In genomic region chr1:117339866-117340357, GRCh38 we compare ENCODE assay signal across 8 cellular contexts. TPM values are rescaled to one million over a fixed set of nuclear protein-coding genes. Genes with fewer than 3 reads are reported as not detected.
DNase-seq lines count a peak whose midpoint lies in the region; ATAC-seq, FAIRE-seq and TF ChIP-seq lines count a peak whose summit lies in the region.

No MANE protein-coding gene starts in this region.

- no peak overlapping the region for H3K9ac ChIP-seq in keratinocyte (ENCODE audit: control insufficient read depth, extremely low read depth, insufficient read depth, low read length)

- H4K20me1 ChIP-seq in keratinocyte (ENCODE audit: control insufficient read depth, extremely low read depth, insufficient read depth, low read length): no peaks in the 10 kb centered on the region

- ATAC-seq in stimulated activated memory B cell treated with anti-CD40 and anti-IgM and Interleukin-4, amounts not matched to agents 10 μg/mL and 1 μg/mL and 100 μg/mL, for 72 hours: no peak

- no peak overlapping the region for H2AFZ ChIP-seq in keratinocyte (ENCODE audit: control insufficient read depth, low read length)

- no peak overlapping the region for H3K27ac Mint-ChIP-seq in stimulated activated memory B cell treated with anti-CD40 and anti-IgM and Interleukin-4, amounts not matched to agents 10 μg/mL and 1 μg/mL and 100 μg/mL, for 72 hours

- H3K9me3 ChIP-seq in keratinocyte (ENCODE audit: control insufficient read depth, low read depth, low read length) (no peaks in the 10 kb centered on the region), suprapubic skin (no peaks in the 10 kb centered on the region)

- dilution Hi-C loops in keratinocyte (cut with MboI; ENCODE audit: extremely low pct_ligation_motif_present, low sequenced_read_pairs): no loop called here

- no peak overlapping the region for H3K4me2 ChIP-seq in keratinocyte (ENCODE audit: control insufficient read depth, extremely low read depth, insufficient read depth, low read depth, low read length)

- 40 to 41% methylated on average over 3 of the region's 3 CpGs for WGBS in lower leg skin, 2 donors
- 44% methylated on average over 3 of the region's 3 CpGs for WGBS in suprapubic skin

- H3K27me3 ChIP-seq in keratinocyte (ENCODE audit: control insufficient read depth, extremely low read depth, insufficient read depth, low read length) (no peaks in the 10 kb centered on the region), suprapubic skin (no peaks in the 10 kb centered on the region)

- peaks cover 1% of the 10 kb centered on the region for H3K27me3 Mint-ChIP-seq in stimulated activated memory B cell treated with anti-CD40 and anti-IgM and Interleukin-4, amounts not matched to agents 10 μg/mL and 1 μg/mL and 100 μg/mL, for 72 hours

- peak overlapping the region; percentile 23 for H3K27ac ChIP-seq in VCaP
- no peak overlapping the region for H3K27ac ChIP-seq in keratinocyte (ENCODE audit: control insufficient read depth, insufficient read depth, low read length)
- no peak overlapping the region for H3K27ac ChIP-seq in suprapubic skin

- no peak overlapping the region for H3K4me3 Mint-ChIP-seq in stimulated activated memory B cell treated with anti-CD40 and anti-IgM and Interleukin-4, amounts not matched to agents 10 μg/mL and 1 μg/mL and 100 μg/mL, for 72 hours

- no peak for TF ChIP-seq EP300 in suprapubic skin (IDR thresholded peaks at IDR 0.05)

- FAIRE-seq in keratinocyte (lab: Jason Lieb, UNC): no peak

- H3K79me2 ChIP-seq in keratinocyte (ENCODE audit: control insufficient read depth, insufficient read depth, low read length): no peaks in the 10 kb centered on the region

- TF ChIP-seq CTCF in VCaP (conservative IDR thresholded peaks at IDR 0.05) (no peak; the same call in 1 of the 2 replicates), keratinocyte (optimal IDR thresholded peaks at IDR 0.05 in 1 of 3, IDR thresholded peaks at IDR 0.05 in 1 of 3, conservative IDR thresholded peaks at IDR 0.05 in 1 of 3; ENCODE audit: extremely low read depth in 1 of 3, insufficient read depth in 2 of 3, low read length in 3 of 3) (peak in 2 of 3 experiments; percentile 13 to 17), lower leg skin (IDR thresholded peaks at IDR 0.05) (no peak), suprapubic skin (IDR thresholded peaks at IDR 0.05) (no peak)

- H3K4me3 ChIP-seq in Jurkat, Clone E6-1 (ENCODE audit: low read length): no peak overlapping the region
- H3K4me3 ChIP-seq in keratinocyte (ENCODE audit: control insufficient read depth in 2 of 3, extremely low read depth in 1 of 3, insufficient read depth in 2 of 3, low read depth in 1 of 3, low read length in 3 of 3): no peak overlapping the region
- H3K4me3 ChIP-seq in lower leg skin (ENCODE audit: low read depth, poor library complexity, severe bottlenecking): no peak overlapping the region
- no peak overlapping the region for H3K4me3 ChIP-seq in suprapubic skin

- H3K4me1 ChIP-seq in keratinocyte (ENCODE audit: control insufficient read depth, extremely low read depth, insufficient read depth, low read length) (no peaks in the 10 kb centered on the region), suprapubic skin (no peaks in the 10 kb centered on the region)

- no peaks in the 10 kb centered on the region for H3K9me3 Mint-ChIP-seq in stimulated activated memory B cell treated with anti-CD40 and anti-IgM and Interleukin-4, amounts not matched to agents 10 μg/mL and 1 μg/mL and 100 μg/mL, for 72 hours

- peak; percentile 34 for DNase-seq in CMK (ENCODE audit: low read depth)
- DNase-seq in Jurkat, Clone E6-1 (ENCODE audit: low read depth, low spot score): peak; percentile 9
- DNase-seq in keratinocyte (ENCODE audit: low read depth, low spot score): no peak
- DNase-seq in lower leg skin (ENCODE audit: low spot score in 2 of 2): no peak
- DNase-seq in 8988T: no peak
- no peak for DNase-seq in suprapubic skin (ENCODE audit: low spot score in 2 of 2)

- no peaks in the 10 kb centered on the region for H3K36me3 Mint-ChIP-seq in stimulated activated memory B cell treated with anti-CD40 and anti-IgM and Interleukin-4, amounts not matched to agents 10 μg/mL and 1 μg/mL and 100 μg/mL, for 72 hours

- H3K36me3 ChIP-seq in keratinocyte (ENCODE audit: control insufficient read depth in 2 of 2, extremely low read depth in 1 of 2, insufficient read depth in 2 of 2, low read length in 2 of 2) (no peaks in the 10 kb centered on the region), suprapubic skin (no peaks in the 10 kb centered on the region)

- no peaks in the 10 kb centered on the region for H3K9me1 ChIP-seq in keratinocyte (ENCODE audit: control insufficient read depth, extremely low read depth, insufficient read depth, low read length)

- TF ChIP-seq POLR2A in lower leg skin (IDR thresholded peaks at IDR 0.05): no peak
- no peak for TF ChIP-seq POLR2A in suprapubic skin (IDR thresholded peaks at IDR 0.05)

- intact Hi-C loops in lower leg skin (cut with DNase I; ENCODE audit: low total_unique reads): no loop called here

- H3K4me1 Mint-ChIP-seq in stimulated activated memory B cell treated with anti-CD40 and anti-IgM and Interleukin-4, amounts not matched to agents 10 μg/mL and 1 μg/mL and 100 μg/mL, for 72 hours: peaks cover 13% of the 10 kb centered on the region

RNA-seq across cellular contexts. Expression of gene MAN1A2, which starts 27.3 kb away (rescaled TPM):
- 26.8 TPM for polyA plus RNA-seq in Jurkat, Clone E6-1 (2012; ENCODE audit: insufficient read depth, insufficient read length)
- polyA plus RNA-seq in keratinocyte: 13.6 to 23.1 TPM (median 19.0 TPM) in 3 replicates
- polyA plus RNA-seq in keratinocyte (2011; ENCODE audit: low read depth): 8.5 TPM
- 7.7 and 10.6 TPM in 2 replicates for polyA plus RNA-seq in keratinocyte (2011; cell fraction: cytosol; rRNA removed)
- polyA plus RNA-seq in keratinocyte (2011; cell fraction: nucleus; rRNA removed): 13.1 and 19.7 TPM in 2 replicates
- polyA plus RNA-seq in keratinocyte (2012; ENCODE audit: low replicate concordance): 7.3 and 18.1 TPM in 2 replicates
- 26.6 to 42.9 TPM (median 38.1 TPM) in 3 replicates for polyA minus RNA-seq in keratinocyte
- polyA minus RNA-seq in keratinocyte (2011; cell fraction: cytosol; rRNA and poly(A)+ RNA removed): 14.6 TPM
- polyA minus RNA-seq in keratinocyte (2011; cell fraction: nucleus; rRNA and poly(A)+ RNA removed): 18.3 and 31.5 TPM in 2 replicates
- total RNA-seq in lower leg skin: 10 to 100 TPM; 19.9 to 34.5 (median 25.7) TPM
- 10 to 100 TPM; 28.9 to 46.2 (median 35.0) TPM for total RNA-seq in suprapubic skin

Comparison
In these comparisons a context has a peak if more than half of its experiments do, and no peak if none do; other contexts are left out.
1. DNase-seq: peak in CMK (single experiment) and Jurkat, Clone E6-1 (single experiment); none in keratinocyte (single experiment), lower leg skin (0 of 2), 8988T (single experiment) and suprapubic skin (0 of 2).
2. CTCF ChIP-seq: peak in keratinocyte (2 of 3); none in VCaP (single experiment), lower leg skin (0 of 3) and suprapubic skin (0 of 2).